In genomic region chr4:86935833-86936721, GRCh38 we compare ENCODE assay signal across 8 cellular contexts. TPM values are rescaled to one million over a fixed set of nuclear protein-coding genes. Genes with fewer than 3 reads are reported as not detected.
A peak's percentile ranks its signal among the peaks of the same experiment; 100 is the strongest.
DNase-seq lines count a peak whose midpoint lies in the region; ATAC-seq, FAIRE-seq and TF ChIP-seq lines count a peak whose summit lies in the region.

No MANE protein-coding gene starts in this region.

- H3K4me3 ChIP-seq in AG10803 (ENCODE audit: low read length) (peak overlapping the region; percentile 91), fibroblast of villous mesenchyme (ENCODE audit: low read depth, low read length) (peak overlapping the region; percentile 88), neutrophil (ENCODE audit: low read depth in 1 of 2, low read length in 1 of 2) (peak overlapping the region; percentile 77 to 94), testis (peak overlapping the region; percentile 87 to 96)

- no peak for TF ChIP-seq CTCF in AG10803 (conservative IDR thresholded peaks at IDR 0.05; ENCODE audit: low read length)
- TF ChIP-seq CTCF in fibroblast of villous mesenchyme (IDR thresholded peaks at IDR 0.05; ENCODE audit: insufficient read depth, low read depth, low read length): no peak
- TF ChIP-seq CTCF in neutrophil (IDR thresholded peaks at IDR 0.05): no peak
- no peak for TF ChIP-seq CTCF in testis (IDR thresholded peaks at IDR 0.05)

- ATAC-seq in GM19035 (IDR thresholded peaks at IDR 0.05; ENCODE audit: unreplicated experiment) (peak; percentile 34), HG03196 (IDR thresholded peaks at IDR 0.05; ENCODE audit: unreplicated experiment) (peak; percentile 31)

- WGBS in testis, 2 donors: 15 to 18% methylated on average over 28 to 36 of the region's 36 CpGs

- FAIRE-seq in RCC 7860 (lab: Jason Lieb, UNC): peak; percentile 73

- H3K4me1 ChIP-seq in neutrophil (ENCODE audit: control insufficient read depth in 1 of 2, insufficient read depth in 1 of 2, low read depth in 1 of 2, low read length in 1 of 2) (peaks cover 22 to 27% of the 10 kb centered on the region in 2 experiments), testis (peaks cover 8% of the 10 kb centered on the region)

- intact Hi-C loops in testis (cut with DNase I; ENCODE audit: low total_unique reads): loop anchor here (10.0 kb wide), 1 partner anchor 69 kb away; no protein-coding TSS in a partner anchor

- no peaks in the 10 kb centered on the region for H3K27me3 ChIP-seq in neutrophil
- no peaks in the 10 kb centered on the region for H3K27me3 ChIP-seq in testis

- no peak for TF ChIP-seq POLR2A in testis (IDR thresholded peaks at IDR 0.05)

- no peaks in the 10 kb centered on the region for H3K9me3 ChIP-seq in neutrophil
- H3K9me3 ChIP-seq in testis: no peaks in the 10 kb centered on the region

- H3K27ac ChIP-seq in neutrophil: peak overlapping the region; percentile 85
- peak overlapping the region; percentile 86 to 91 for H3K27ac ChIP-seq in testis

- DNase-seq in AG10803 (ENCODE audit: low read depth): peak; percentile 60
- peak; percentile 71 for DNase-seq in RCC 7860 (ENCODE audit: low spot score)
- peak; percentile 46 to 61 for DNase-seq in activated T-helper 1 cell treated with anti-CD3 and anti-CD28 coated beads, Interleukin-2, amount 50 U/mL, for 16 hours (ENCODE audit: low read depth in 1 of 2, low spot score in 1 of 2)
- DNase-seq in fibroblast of villous mesenchyme (ENCODE audit: low read depth): peak; percentile 86
- DNase-seq in testis: peak; percentile 52

- H3K36me3 ChIP-seq in neutrophil (no peaks in the 10 kb centered on the region), testis (ENCODE audit: low read depth, missing control alignments) (no peaks in the 10 kb centered on the region)

RNA-seq across cellular contexts. Expression of gene AFF1, which starts 1.3 kb away (rescaled TPM):
- total RNA-seq in fibroblast of villous mesenchyme: 19.0 and 34.1 TPM in 2 replicates
- total RNA-seq in testis: 10 to 100 TPM; 53.6 to 56.8 TPM
- 15.8 TPM for polyA plus RNA-seq in testis (ENCODE audit: insufficient read depth, low read depth, low replicate concordance)

RNA-seq across cellular contexts. Expression of gene C4orf36, which starts 43.9 kb away (rescaled TPM):
- total RNA-seq in fibroblast of villous mesenchyme (0.64 and 1.3 TPM in 2 replicates), testis (10 to 100 TPM in 1 of 2 donors, 1 to 10 TPM in 1; 5.9 to 20.0 TPM)
- polyA plus RNA-seq in testis (ENCODE audit: insufficient read depth, low read depth, low replicate concordance): 26.4 TPM

Comparison
In these comparisons a context has a peak if more than half of its experiments do, and no peak if none do; other contexts are left out.
1. Peak in every context shown above with its lines: DNase-seq, ATAC-seq, H3K4me3 ChIP-seq and H3K27ac ChIP-seq.